ENCODE assay signal across 8 cellular contexts in genomic region chr19:21482863-21483276, GRCh38. TPM values are rescaled to one million over a fixed set of nuclear protein-coding genes. Genes with fewer than 3 reads are reported as not detected.
A peak's percentile ranks its signal among the peaks of the same experiment; 100 is the strongest.
DNase-seq lines count a peak whose midpoint lies in the region; ATAC-seq and TF ChIP-seq lines count a peak whose summit lies in the region.

No MANE protein-coding gene starts in this region.

- H3K27ac Mint-ChIP-seq in stimulated activated naive B cell treated with anti-CD40 and anti-IgM and Interleukin-4, amounts not matched to agents 10 μg/mL and 1 μg/mL and 100 μg/mL, for 72 hours: no peak overlapping the region

- H3K27me3 Mint-ChIP-seq in stimulated activated naive B cell treated with anti-CD40 and anti-IgM and Interleukin-4, amounts not matched to agents 10 μg/mL and 1 μg/mL and 100 μg/mL, for 72 hours: no peaks in the 10 kb centered on the region

- H3K4me3 ChIP-seq in AG10803 (ENCODE audit: low read length): no peak overlapping the region; the same call in 1 of the 2 replicates
- H3K4me3 ChIP-seq in KMS-11 (IDR thresholded peaks at IDR 0.05; ENCODE audit: insufficient read depth, low read depth, low read length): no peak overlapping the region
- peak overlapping the region in 5 of 59 donors; percentile 1 to 33 (median 22) for H3K4me3 ChIP-seq in dorsolateral prefrontal cortex

- TF ChIP-seq CTCF in AG10803 (conservative IDR thresholded peaks at IDR 0.05; ENCODE audit: low read length) (peak; percentile 39), KMS-11 (conservative IDR thresholded peaks at IDR 0.05; ENCODE audit: low read depth, low read length) (peak; percentile 44), dorsolateral prefrontal cortex (IDR thresholded peaks at IDR 0.05 in 54 of 56, conservative IDR thresholded peaks at IDR 0.05 in 2 of 56; ENCODE audit: low read depth in 1 of 56, partially characterized antibody in 56 of 56) (peak in 55 of 56 donors; percentile 49 to 86 (median 71))

- no peak overlapping the region for H2AFZ ChIP-seq in KMS-11 (ENCODE audit: low read depth)

- no peak overlapping the region for H3K4me2 ChIP-seq in KMS-11

- DNase-seq in AG10803 (ENCODE audit: low read depth) (peak; percentile 44), dorsolateral prefrontal cortex (peak in 5 of 10 donors; percentile 9 to 53 (median 31)), mucosa of gallbladder (ENCODE audit: low spot score) (peak; percentile 56), HuH-7.5 (ENCODE audit: low spot score) (no peak)
- peak; percentile 78 for DNase-seq in activated CD4-positive, alpha-beta T cell treated with anti-CD3 and anti-CD28 coated beads for 48 hours
- DNase-seq in stimulated activated naive B cell treated with anti-CD40 and anti-IgM and Interleukin-4, amounts not matched to agents 10 μg/mL and 1 μg/mL and 100 μg/mL, for 72 hours: peak; percentile 50

- H3K4me1 ChIP-seq in KMS-11 (ENCODE audit: low read depth, poor library complexity, severe bottlenecking): no peaks in the 10 kb centered on the region

- H3K9me3 Mint-ChIP-seq in stimulated activated naive B cell treated with anti-CD40 and anti-IgM and Interleukin-4, amounts not matched to agents 10 μg/mL and 1 μg/mL and 100 μg/mL, for 72 hours: peaks cover 4 to 6% of the 10 kb centered on the region in 2 donors

- H3K36me3 ChIP-seq in KMS-11 (ENCODE audit: insufficient read depth): no peaks in the 10 kb centered on the region

- no peak overlapping the region for H3K9ac ChIP-seq in KMS-11

- H3K36me3 Mint-ChIP-seq in stimulated activated naive B cell treated with anti-CD40 and anti-IgM and Interleukin-4, amounts not matched to agents 10 μg/mL and 1 μg/mL and 100 μg/mL, for 72 hours: peaks cover 0 to 1% of the 10 kb centered on the region in 2 donors

- ATAC-seq in stimulated activated naive B cell treated with anti-CD40 and anti-IgM and Interleukin-4, amounts not matched to agents 10 μg/mL and 1 μg/mL and 100 μg/mL, for 72 hours (replicated peaks): peak; percentile 91 to 92
- ATAC-seq in GM18907 (IDR thresholded peaks at IDR 0.05; ENCODE audit: unreplicated experiment): no peak

- H3K27ac ChIP-seq in KMS-11 (no peak overlapping the region), dorsolateral prefrontal cortex (peak overlapping the region in 3 of 59 donors; percentile 5 to 16 (median 12))

- intact Hi-C loops in dorsolateral prefrontal cortex (cut with DNase I): loop anchor here in 1 of 2 donors (5.0 kb wide), 1 partner anchor 281 kb away; no protein-coding TSS in a partner anchor

- H4K20me1 ChIP-seq in KMS-11 (ENCODE audit: insufficient read depth): no peaks in the 10 kb centered on the region

- H3K27me3 ChIP-seq in KMS-11 (ENCODE audit: insufficient read depth, low read depth) (no peaks in the 10 kb centered on the region), dorsolateral prefrontal cortex (no peaks in the 10 kb centered on the region)

- H3K4me3 Mint-ChIP-seq in stimulated activated naive B cell treated with anti-CD40 and anti-IgM and Interleukin-4, amounts not matched to agents 10 μg/mL and 1 μg/mL and 100 μg/mL, for 72 hours: peak overlapping the region; percentile 41 to 63

- H3K79me2 ChIP-seq in KMS-11 (ENCODE audit: insufficient read depth, low read depth): no peaks in the 10 kb centered on the region

- H3K4me1 Mint-ChIP-seq in stimulated activated naive B cell treated with anti-CD40 and anti-IgM and Interleukin-4, amounts not matched to agents 10 μg/mL and 1 μg/mL and 100 μg/mL, for 72 hours: peaks cover 0 to 6% of the 10 kb centered on the region in 2 donors

RNA-seq across cellular contexts. Expression of gene ZNF429, which starts 22.5 kb away (rescaled TPM):
- total RNA-seq in dorsolateral prefrontal cortex: 10 to 100 TPM; 20.6 to 45.8 (median 31.2) TPM
- total RNA-seq in mucosa of gallbladder: 21.7 TPM
